ENCODE assay signal across 2 cellular contexts in genomic region chr11:100670140-100670539, GRCh38.
TF ChIP-seq lines count a peak whose summit lies in the region.

No MANE protein-coding gene starts in this region.

TF ChIP-seq in IMR-90, 13 proteins besides CTCF, POLR2A, EP300 and RAD21:
- TF ChIP-seq RFX5 (IDR thresholded peaks at IDR 0.05; ENCODE audit: low read depth, low read length) (no peak), USF2 (IDR thresholded peaks at IDR 0.05; ENCODE audit: low read depth, low read length) (no peak), MAZ (IDR thresholded peaks at IDR 0.05; ENCODE audit: borderline replicate concordance, low read depth, low read length) (no peak), CHD1 (IDR thresholded peaks at IDR 0.05; ENCODE audit: low read depth, low read length) (no peak), ELK1 (IDR thresholded peaks at IDR 0.05; ENCODE audit: borderline replicate concordance, low read depth, low read length) (no peak), SMC3 (IDR thresholded peaks at IDR 0.05; ENCODE audit: low read depth, low read length) (no peak), NFE2L2 (IDR thresholded peaks at IDR 0.05; ENCODE audit: low read depth, low read length) (no peak), CEBPB (IDR thresholded peaks at IDR 0.05; ENCODE audit: low read depth, low read length) (no peak), MAFK (IDR thresholded peaks at IDR 0.05; ENCODE audit: low read depth, low read length) (no peak), RCOR1 (IDR thresholded peaks at IDR 0.05; ENCODE audit: insufficient replicate concordance, low read length) (no peak), FOS (IDR thresholded peaks at IDR 0.05; ENCODE audit: low read depth, low read length) (no peak), MXI1 (IDR thresholded peaks at IDR 0.05; ENCODE audit: borderline replicate concordance, low read depth, low read length) (no peak), BHLHE40 (IDR thresholded peaks at IDR 0.05; ENCODE audit: low read depth, low read length) (no peak)

TF ChIP-seq in H1, 55 proteins besides CTCF, POLR2A, EP300 and RAD21:
- TF ChIP-seq CEBPB (IDR thresholded peaks at IDR 0.05; ENCODE audit: low read depth, low read length) (no peak), EGR1 (IDR thresholded peaks at IDR 0.05; ENCODE audit: borderline replicate concordance, low read depth, low read length) (no peak), USF2 (IDR thresholded peaks at IDR 0.05; ENCODE audit: low read length) (peak; percentile 39; the same call in 1 of the 2 replicates), CHD7 (IDR thresholded peaks at IDR 0.05; ENCODE audit: insufficient replicate concordance, low read length) (no peak), MAFK (IDR thresholded peaks at IDR 0.05; ENCODE audit: low read depth, low read length) (no peak), GTF2F1 (IDR thresholded peaks at IDR 0.05; ENCODE audit: borderline replicate concordance, low read depth, low read length) (no peak), CBX5 (IDR thresholded peaks at IDR 0.05; ENCODE audit: low read depth, low read length) (no peak)
